Comparison of ENCODE assay signal across 8 cellular contexts in the genomic region with DNA sequence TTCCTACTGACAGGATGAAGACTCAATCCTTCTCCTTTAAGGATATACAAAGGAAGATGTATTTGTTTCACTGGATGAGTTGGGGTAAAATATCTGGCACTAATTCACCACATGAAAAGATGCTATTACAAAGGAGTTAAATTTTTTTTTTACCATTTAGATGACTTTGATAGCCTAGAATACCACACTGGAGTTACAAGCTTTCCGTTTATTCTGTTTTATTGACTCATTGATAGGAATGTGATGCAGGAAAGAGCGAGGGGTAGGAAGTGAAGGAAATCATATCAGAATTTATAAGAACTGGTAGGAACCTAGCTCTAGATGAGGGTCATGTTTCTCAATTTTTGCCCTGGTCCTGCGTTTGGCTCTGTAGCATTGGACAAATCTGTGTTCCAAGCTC.
"Had no signal": no experiment of that assay in that cellular context is flagged by ENCODE, and none has a peak within 500 bp of the region (broad histone marks: within the 10 kb centered on the region; RNA-seq: fewer than 3 reads in every experiment).

No MANE protein-coding gene starts in this region.

- ATAC-seq: HepG2, K562 had no signal

- H3K27ac Mint-ChIP-seq: IgD-negative memory B cell had no signal

- H3K27ac ChIP-seq: HL-60 had no signal

- H3K4me3 Mint-ChIP-seq: IgD-negative memory B cell had no signal

- FAIRE-seq: HepG2, HTR-8/SVneo, K562 had no signal

- H3K27me3 Mint-ChIP-seq: IgD-negative memory B cell had no signal

- DNase-seq: IMR-90, KBM-7, KG1 had no signal

- H3K4me1 Mint-ChIP-seq: IgD-negative memory B cell had no signal

- H3K4me3 ChIP-seq: K562 had no signal
